ENCODE assay signal across 8 cellular contexts in the genomic region with DNA sequence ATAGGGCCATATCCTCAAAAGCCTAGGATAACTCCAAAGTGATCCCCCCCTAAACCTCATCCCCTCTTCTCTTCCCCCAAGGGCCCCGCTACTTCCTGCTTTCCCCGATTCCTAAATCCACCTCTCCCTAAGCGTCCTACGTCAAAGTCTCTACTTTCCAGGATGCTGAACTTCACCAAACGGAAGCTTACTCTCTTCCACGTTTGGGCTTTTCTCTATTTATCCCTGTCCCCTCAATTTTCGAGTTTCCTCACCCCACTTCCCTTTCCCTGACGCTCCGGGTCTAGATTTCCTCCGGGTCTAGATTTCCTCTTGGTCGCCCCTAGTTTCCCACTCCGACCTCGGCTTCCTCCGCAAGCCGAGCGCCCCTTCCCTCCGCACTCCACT. TPM values are rescaled to one million over a fixed set of nuclear protein-coding genes. Genes with fewer than 3 reads are reported as not detected.
DNase-seq lines count a peak whose midpoint lies in the region; ATAC-seq and TF ChIP-seq lines count a peak whose summit lies in the region.

No MANE protein-coding gene starts in this region.

- H3K9me3 Mint-ChIP-seq in central memory CD8-positive, alpha-beta T cell, result no peaks in the 10 kb centered on the region

- H3K9me3 ChIP-seq in lower lobe of right lung, result no peaks in the 10 kb centered on the region
- H3K9me3 ChIP-seq in upper lobe of right lung, result no peaks in the 10 kb centered on the region

- peak overlapping the region; percentile 98 for H3K27ac ChIP-seq in lower lobe of right lung
- peak overlapping the region; percentile 96 for H3K27ac ChIP-seq in upper lobe of right lung

- H3K27ac Mint-ChIP-seq in central memory CD8-positive, alpha-beta T cell (ENCODE audit: low read depth), result peak overlapping the region; percentile 96

- H3K36me3 Mint-ChIP-seq in central memory CD8-positive, alpha-beta T cell (ENCODE audit: insufficient read depth), result peaks cover 26% of the 10 kb centered on the region

- H3K36me3 ChIP-seq in lower lobe of right lung, result no peaks in the 10 kb centered on the region
- no peaks in the 10 kb centered on the region for H3K36me3 ChIP-seq in upper lobe of right lung

- H3K27me3 ChIP-seq in lower lobe of right lung (ENCODE audit: low read depth) (no peaks in the 10 kb centered on the region), upper lobe of right lung (no peaks in the 10 kb centered on the region)

- DNase-seq in NCI-H345 treated with DMSO at 0.1 percent for 48 hours (lab: John Stamatoyannopoulos, UW; ENCODE audit: unreplicated experiment), result peak; percentile 22
- no peak for DNase-seq in central memory CD8-positive, alpha-beta T cell (ENCODE audit: low spot score in 2 of 2)
- DNase-seq in lower lobe of right lung, result no peak
- no peak for DNase-seq in upper lobe of right lung
- DNase-seq in NCI-H1105 treated with DMSO at 0.1 percent for 48 hours (lab: John Stamatoyannopoulos, UW), result no peak
- DNase-seq in DMS114 treated with DMSO at 0.1 percent for 48 hours (lab: John Stamatoyannopoulos, UW; ENCODE audit: unreplicated experiment), result no peak

- peak; percentile 7 for ATAC-seq in central memory CD8-positive, alpha-beta T cell (replicated peaks; ENCODE audit: extremely low read depth, poor library complexity, severe bottlenecking)
- peak in 1 of 2 donors; percentile 33 for ATAC-seq in lower lobe of right lung
- ATAC-seq in upper lobe of right lung, result no peak
- ATAC-seq in GM21447 (IDR thresholded peaks at IDR 0.05; ENCODE audit: unreplicated experiment), result no peak

- H3K4me3 ChIP-seq in GM08714 (ENCODE audit: low read length), result peak overlapping the region; percentile 98
- peak overlapping the region; percentile 80 for H3K4me3 ChIP-seq in lower lobe of right lung
- H3K4me3 ChIP-seq in upper lobe of right lung, result peak overlapping the region; percentile 70

- H3K27me3 Mint-ChIP-seq in central memory CD8-positive, alpha-beta T cell, result no peaks in the 10 kb centered on the region

- peaks cover 32% of the 10 kb centered on the region for H3K4me1 Mint-ChIP-seq in central memory CD8-positive, alpha-beta T cell

- intact Hi-C loops in lower lobe of right lung (cut with DNase I), result no loop called here
- intact Hi-C loops in upper lobe of right lung (cut with DNase I), result no loop called here

- H3K4me3 Mint-ChIP-seq in central memory CD8-positive, alpha-beta T cell, result peak overlapping the region; percentile 91

- peaks cover 27% of the 10 kb centered on the region for H3K4me1 ChIP-seq in lower lobe of right lung
- peaks cover 26% of the 10 kb centered on the region for H3K4me1 ChIP-seq in upper lobe of right lung

- TF ChIP-seq CTCF in lower lobe of right lung (IDR thresholded peaks at IDR 0.05) (no peak), upper lobe of right lung (IDR thresholded peaks at IDR 0.05) (no peak)

RNA-seq across cellular contexts. Expression of a gene that starts 0.5 kb away (rescaled TPM):
- total RNA-seq in lower lobe of right lung, result 24.7 TPM
- 18.9 TPM for total RNA-seq in upper lobe of right lung

RNA-seq across cellular contexts. Expression of a gene that starts 12.6 kb away (rescaled TPM):
- not detected for total RNA-seq in lower lobe of right lung
- not detected for total RNA-seq in upper lobe of right lung

RNA-seq across cellular contexts. Expression of a gene that starts 38.7 kb away (rescaled TPM):
- total RNA-seq in lower lobe of right lung (not detected), upper lobe of right lung (not detected)
